ENCODE assay signal across 8 cellular contexts in genomic region chr9:15416880-15417279, GRCh38. TPM values are rescaled to one million over a fixed set of nuclear protein-coding genes. Genes with fewer than 3 reads are reported as not detected.
DNase-seq lines count a peak whose midpoint lies in the region; ATAC-seq, FAIRE-seq and TF ChIP-seq lines count a peak whose summit lies in the region.

No MANE protein-coding gene starts in this region.

- no peak overlapping the region for H2AFZ ChIP-seq in GM23248

- no peak overlapping the region for H3K4me3 ChIP-seq in GM23248
- H3K4me3 ChIP-seq in bronchial epithelial cell (ENCODE audit: low read depth, low read length), result no peak overlapping the region

- H3K27ac ChIP-seq in GM23248, result no peak overlapping the region

- TF ChIP-seq CTCF in bronchial epithelial cell (IDR thresholded peaks at IDR 0.05; ENCODE audit: insufficient read depth, low read length, severe bottlenecking), result peak; percentile 35

- WGBS in GM23248 (ENCODE audit: low coverage in 1 of 2, low lambda C conversion rate in 2 of 2, missing lambda C conversion rate in 2 of 2), 2 experiments, result 39 to 55% methylated on average over 2 of the region's 2 CpGs

- no peaks in the 10 kb centered on the region for H3K9me3 ChIP-seq in GM23248 (ENCODE audit: low read depth)

- no peak for FAIRE-seq in bronchial epithelial cell (lab: Jason Lieb, UNC)

- H3K9ac ChIP-seq in GM23248, result no peak overlapping the region

- no peaks in the 10 kb centered on the region for H4K20me1 ChIP-seq in GM23248 (ENCODE audit: insufficient read depth)

- in situ Hi-C loops in GM23248 (cut with MboI), result loop anchor here (10.0 kb wide), 2 partner anchors 132 to 202 kb away; no protein-coding TSS in a partner anchor
- in situ Hi-C loops in SK-MEL-5 (cut with HindIII; ENCODE audit: low pct_unique_long_range_greater_than_20kb, low sequenced_read_pairs), result no loop called here

- peaks cover 3% of the 10 kb centered on the region; the same call in 1 of the 2 replicates for H3K4me1 ChIP-seq in GM23248 (ENCODE audit: insufficient read depth)

- H3K27me3 ChIP-seq in GM23248 (replicated peaks; ENCODE audit: insufficient read depth) (no peaks in the 10 kb centered on the region), bronchial epithelial cell (ENCODE audit: control insufficient read depth, insufficient read depth, low read length) (no peaks in the 10 kb centered on the region)

- DNase-seq in DMS53 (lab: John Stamatoyannopoulos, UW) (peak; percentile 36), DMS53 treated with DMSO at 0.1 percent for 48 hours (lab: John Stamatoyannopoulos, UW; ENCODE audit: unreplicated experiment) (no peak), GM23248 (peak; percentile 41), SK-MEL-5 (ENCODE audit: low read depth, low spot score) (peak; percentile 66), bronchial epithelial cell (ENCODE audit: low read depth) (peak; percentile 67), myocyte (ENCODE audit: low read depth) (peak; percentile 39), T1000 (lab: John Stamatoyannopoulos, UW) (no peak)

- H3F3A ChIP-seq in GM23248 (ENCODE audit: insufficient read depth), result no peaks in the 10 kb centered on the region

- H3K36me3 ChIP-seq in GM23248 (ENCODE audit: low read depth), result no peaks in the 10 kb centered on the region
- H3K36me3 ChIP-seq in bronchial epithelial cell (ENCODE audit: control insufficient read depth, insufficient read depth, low read length), result no peaks in the 10 kb centered on the region

- no peak overlapping the region for H3K4me2 ChIP-seq in GM23248 (ENCODE audit: unreplicated experiment)

- ATAC-seq in HG03565 (IDR thresholded peaks at IDR 0.05; ENCODE audit: unreplicated experiment), result no peak

- no peaks in the 10 kb centered on the region for H3K9me2 ChIP-seq in GM23248 (ENCODE audit: insufficient read depth)

- no peaks in the 10 kb centered on the region for H3K79me2 ChIP-seq in GM23248 (ENCODE audit: insufficient read depth)

RNA-seq across cellular contexts. Expression of gene SNAPC3, which starts 5.8 kb away (rescaled TPM):
- 34.8 and 44.3 TPM in 2 replicates for total RNA-seq in GM23248 (2014; rRNA removed; shearing (Covaris generic))
- 31.2 and 31.9 TPM in 2 replicates for polyA plus RNA-seq in GM23248 (2016; fragmentation: Nextera tagmentation; extraction: Ambion mirVana)
- 33.4 and 34.9 TPM in 2 replicates for total RNA-seq in SK-MEL-5 (2014; rRNA removed; shearing (Covaris generic))
- 22.4 and 30.8 TPM in 2 replicates for polyA plus RNA-seq in SK-MEL-5 (2015; cell fraction: cytosol; rRNA removed)
- polyA plus RNA-seq in SK-MEL-5 (2015; cell fraction: nucleus; rRNA removed), result 37.9 and 57.4 TPM in 2 replicates
- 32.8 and 33.7 TPM in 2 replicates for total RNA-seq in bronchial epithelial cell
- total RNA-seq in myocyte, result 32.4 and 35.5 TPM in 2 replicates
- 16.1 TPM for polyA plus RNA-seq in myocyte (2012)

Comparison
In these comparisons a context has a peak if more than half of its experiments do, and no peak if none do; other contexts are left out.
1. DNase-seq: peak in DMS53 (single experiment), GM23248 (single experiment), SK-MEL-5 (single experiment), bronchial epithelial cell (single experiment) and myocyte (single experiment); none in DMS53 treated with DMSO at 0.1 percent for 48 hours (single experiment) and T1000 (single experiment).